Comparison of ENCODE assay signal across 16 cellular contexts in genomic region chr2:189557373-189557772, GRCh38.
"Had no signal": no experiment of that assay in that cellular context is flagged by ENCODE, and none has a peak within 500 bp of the region (broad histone marks: within the 10 kb centered on the region; RNA-seq: fewer than 3 reads in every experiment).

No MANE protein-coding gene starts in this region.

- H3K4me3 ChIP-seq: cardiac muscle cell, gastroesophageal sphincter, lung, testis had no signal

- H3K9me3 Mint-ChIP-seq: activated T-cell treated with anti-CD3 and anti-CD28 coated beads, Interleukin-2, amount 50 U/mL, for 4 hours; natural killer cell treated with Interleukin-12 subunit alpha and Interleukin-12 subunit beta and Interleukin-15 and Interleukin-18, amount 100 ng/mL, for 72 hours; stimulated activated naive CD8-positive, alpha-beta T cell treated with anti-CD3 and anti-CD28 coated beads, Interleukin-15, Interleukin-2, amounts not matched to agents 100 ng/mL and 50 ng/mL, for 24 hours had no signal

- H3K36me3 ChIP-seq: cardiac muscle cell had no signal

- H3K4me3 Mint-ChIP-seq: activated naive CD8-positive, alpha-beta T cell; activated T-cell treated with anti-CD3 and anti-CD28 coated beads, Interleukin-2, amount 50 U/mL, for 4 hours; natural killer cell treated with Interleukin-12 subunit alpha and Interleukin-12 subunit beta and Interleukin-15 and Interleukin-18, amount 100 ng/mL, for 72 hours; stimulated activated naive CD8-positive, alpha-beta T cell treated with anti-CD3 and anti-CD28 coated beads, Interleukin-15, Interleukin-2, amounts not matched to agents 100 ng/mL and 50 ng/mL, for 24 hours had no signal

- H3K27ac Mint-ChIP-seq: activated naive CD8-positive, alpha-beta T cell; natural killer cell treated with Interleukin-12 subunit alpha and Interleukin-12 subunit beta and Interleukin-15 and Interleukin-18, amount 100 ng/mL, for 72 hours; stimulated activated naive CD8-positive, alpha-beta T cell treated with anti-CD3 and anti-CD28 coated beads, Interleukin-15, Interleukin-2, amounts not matched to agents 100 ng/mL and 50 ng/mL, for 24 hours had no signal

- H3K27me3 Mint-ChIP-seq: activated naive CD8-positive, alpha-beta T cell had no signal

- H3K27ac ChIP-seq: cardiac muscle cell had no signal

- H3K27me3 ChIP-seq: gastroesophageal sphincter, testis had no signal

- ATAC-seq: activated T-cell treated with anti-CD3 and anti-CD28 coated beads, Interleukin-2, amount 50 U/mL, for 4 hours; gastroesophageal sphincter; natural killer cell treated with Interleukin-12 subunit alpha and Interleukin-12 subunit beta and Interleukin-15 and Interleukin-18, amount 100 ng/mL, for 72 hours had no signal

- DNase-seq: activated CD4-positive, alpha-beta T cell treated with anti-CD3 and anti-CD28 coated beads, Interleukin-2, amount 50 U/mL, for 4 hours; activated effector memory CD4-positive, alpha-beta T cell treated with anti-CD3 and anti-CD28 coated beads, Interleukin-2, amount 50 U/mL, for 16 hours; activated T-cell treated with anti-CD3 and anti-CD28 coated beads, Interleukin-2, amount 50 U/mL, for 4 hours; anterior cingulate cortex; effector CD4-positive, alpha-beta T cell; SHP77 treated with DMSO at 0.1 percent for 48 hours; stimulated activated CD4-positive, alpha-beta T cell treated with anti-CD3 and anti-CD28 coated beads, Interleukin-15, amount 100 ng/mL, for 24 hours; stimulated activated CD4-positive, alpha-beta T cell treated with anti-CD3 and anti-CD28 coated beads, Interleukin-4, amount 100 ng/mL, for 24 hours; T-helper 2 cell; testis had no signal

- H3K9me3 ChIP-seq: gastroesophageal sphincter, testis had no signal

- H3K36me3 Mint-ChIP-seq: natural killer cell treated with Interleukin-12 subunit alpha and Interleukin-12 subunit beta and Interleukin-15 and Interleukin-18, amount 100 ng/mL, for 72 hours had no signal
